ENCODE assay signal across 8 cellular contexts in the genomic region with DNA sequence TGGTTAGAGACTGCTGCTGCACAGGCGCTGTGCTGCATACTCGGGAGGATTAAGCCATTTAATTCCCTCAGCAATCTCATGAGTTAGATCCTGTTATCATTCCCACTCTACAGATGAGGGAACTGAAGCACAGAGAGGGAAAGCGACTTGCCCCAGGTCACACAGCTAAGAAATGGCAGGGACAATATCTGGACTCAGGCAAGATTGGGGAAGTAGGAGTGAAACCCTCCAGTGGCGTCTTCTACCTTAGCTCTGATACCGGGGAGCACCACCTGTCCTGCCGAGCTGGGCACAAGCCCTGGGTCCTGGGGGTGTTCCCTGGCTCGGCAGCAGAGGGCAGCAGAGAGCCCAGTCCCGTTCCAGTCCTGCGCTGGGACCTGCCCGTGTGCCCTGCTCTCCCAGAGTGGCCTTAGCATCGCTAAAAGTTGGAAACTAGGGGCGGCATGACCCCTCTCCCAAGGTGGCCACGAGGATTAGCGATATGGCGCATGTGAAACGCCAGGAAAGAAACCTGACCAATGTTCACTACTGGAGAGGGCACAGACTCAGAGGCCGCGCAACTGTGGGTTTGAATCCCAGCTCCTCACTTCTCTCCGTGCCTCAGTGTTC. TPM values are rescaled to one million over a fixed set of nuclear protein-coding genes. Genes with fewer than 3 reads are reported as not detected.
A peak's percentile ranks its signal among the peaks of the same experiment; 100 is the strongest.
DNase-seq lines count a peak whose midpoint lies in the region; ATAC-seq and TF ChIP-seq lines count a peak whose summit lies in the region.

No MANE protein-coding gene starts in this region.

- H3K79me2 ChIP-seq in OCI-LY1 (ENCODE audit: insufficient read depth, low read length) (no peaks in the 10 kb centered on the region), fibroblast of lung (ENCODE audit: control insufficient read depth, insufficient read depth, low read length) (no peaks in the 10 kb centered on the region)

- 36 to 39% methylated on average over 12 of the region's 19 CpGs for WGBS in tibial nerve, 2 donors

- TF ChIP-seq EP300 in tibial nerve (IDR thresholded peaks at IDR 0.05): no peak

- no peaks in the 10 kb centered on the region for H3F3A ChIP-seq in OCI-LY1 (ENCODE audit: insufficient read depth, low read length)

- no peak overlapping the region for H2AFZ ChIP-seq in OCI-LY1 (ENCODE audit: low read length)
- no peak overlapping the region for H2AFZ ChIP-seq in fibroblast of lung (ENCODE audit: low read length)

- H3K4me3 ChIP-seq in OCI-LY1 (ENCODE audit: low read depth, low read length, poor library complexity, severe bottlenecking): no peak overlapping the region
- no peak overlapping the region for H3K4me3 ChIP-seq in fibroblast of lung (replicated peaks in 1 of 4; ENCODE audit: control extremely low read depth in 1 of 4, insufficient read depth in 1 of 4, low read depth in 3 of 4, low read length in 4 of 4)
- H3K4me3 ChIP-seq in tibial nerve: no peak overlapping the region

- peak; percentile 90 for TF ChIP-seq CTCF in OCI-LY1 (IDR thresholded peaks at IDR 0.05; ENCODE audit: low read length)
- TF ChIP-seq CTCF in fibroblast of lung (conservative IDR thresholded peaks at IDR 0.05 in 1 of 2, IDR thresholded peaks at IDR 0.05 in 1 of 2; ENCODE audit: low read depth in 1 of 2, low read length in 2 of 2): peak; percentile 88 to 95
- TF ChIP-seq CTCF in tibial nerve (IDR thresholded peaks at IDR 0.05): peak; percentile 90 to 96 (median 92)

- H3K9me2 ChIP-seq in OCI-LY1 (ENCODE audit: low read depth, low read length): no peaks in the 10 kb centered on the region

- DNase-seq in DMS53 (lab: John Stamatoyannopoulos, UW) (peak; percentile 81), activated T-cell treated with anti-CD3 and anti-CD28 coated beads for 48 hours (ENCODE audit: low read depth) (peak; percentile 85), fibroblast of lung (ENCODE audit: low read depth in 2 of 2) (peak in 1 of 2 donors; percentile 44), occipital lobe (lab: John Stamatoyannopoulos, UW) (peak; percentile 20), tibial nerve (ENCODE audit: low spot score in 2 of 2) (peak; percentile 57 to 64)

- peak; percentile 36 for ATAC-seq in HG03354 (IDR thresholded peaks at IDR 0.05; ENCODE audit: poor library complexity, severe bottlenecking, unreplicated experiment)
- no peak for ATAC-seq in GM18868 (IDR thresholded peaks at IDR 0.05; ENCODE audit: unreplicated experiment)

- no peaks in the 10 kb centered on the region for H3K9me3 ChIP-seq in OCI-LY1 (ENCODE audit: low read length)
- no peaks in the 10 kb centered on the region for H3K9me3 ChIP-seq in fibroblast of lung (ENCODE audit: control insufficient read depth, insufficient read depth, low read depth, low read length)
- no peaks in the 10 kb centered on the region for H3K9me3 ChIP-seq in tibial nerve

- H3K9ac ChIP-seq in OCI-LY1 (ENCODE audit: low read length) (no peak overlapping the region), fibroblast of lung (ENCODE audit: insufficient read depth, low read length) (no peak overlapping the region)

- H3K27me3 ChIP-seq in OCI-LY1 (ENCODE audit: insufficient read depth, low read length) (no peaks in the 10 kb centered on the region), fibroblast of lung (ENCODE audit: control insufficient read depth, insufficient read depth, low read length) (peaks cover 4% of the 10 kb centered on the region), tibial nerve (peaks cover 0 to 32% of the 10 kb centered on the region in 2 donors)

- no peaks in the 10 kb centered on the region for H3K36me3 ChIP-seq in OCI-LY1 (ENCODE audit: insufficient read depth, low read length)
- no peaks in the 10 kb centered on the region for H3K36me3 ChIP-seq in fibroblast of lung (ENCODE audit: control insufficient read depth, insufficient read depth, low read length)
- H3K36me3 ChIP-seq in tibial nerve: no peaks in the 10 kb centered on the region

- H4K20me1 ChIP-seq in OCI-LY1 (ENCODE audit: insufficient read depth, low read length): no peaks in the 10 kb centered on the region
- no peaks in the 10 kb centered on the region for H4K20me1 ChIP-seq in fibroblast of lung (ENCODE audit: control insufficient read depth, extremely low read depth, insufficient read depth, low read length)

- H3K4me1 ChIP-seq in OCI-LY1 (ENCODE audit: insufficient read depth, low read length, severe bottlenecking): peaks cover 8% of the 10 kb centered on the region
- H3K4me1 ChIP-seq in fibroblast of lung (ENCODE audit: control insufficient read depth, extremely low read depth, insufficient read depth, low read length): peaks cover 14% of the 10 kb centered on the region
- H3K4me1 ChIP-seq in tibial nerve: peaks cover 0 to 44% (median 17%) of the 10 kb centered on the region in 4 donors

- H3K27ac ChIP-seq in OCI-LY1 (ENCODE audit: low read depth, low read length, poor library complexity, severe bottlenecking) (no peak overlapping the region), fibroblast of lung (ENCODE audit: insufficient read depth, low read length) (no peak overlapping the region), tibial nerve (no peak overlapping the region)

- H3K4me2 ChIP-seq in OCI-LY1 (ENCODE audit: low read length): no peak overlapping the region
- H3K4me2 ChIP-seq in fibroblast of lung (ENCODE audit: extremely low read depth, insufficient read depth, low read length): no peak overlapping the region

- no peak for TF ChIP-seq POLR2A in tibial nerve (IDR thresholded peaks at IDR 0.05)

RNA-seq across cellular contexts. Expression of a gene that starts 20.5 kb away (rescaled TPM):
- 25.8 and 27.2 TPM in 2 replicates for total RNA-seq in fibroblast of lung
- 18.6 and 26.6 TPM in 2 replicates for polyA plus RNA-seq in fibroblast of lung
- polyA plus RNA-seq in fibroblast of lung (2012): 25.7 and 33.9 TPM in 2 replicates
- 33.6 and 72.4 TPM in 2 replicates for polyA minus RNA-seq in fibroblast of lung (ENCODE audit: low replicate concordance)
- total RNA-seq in occipital lobe: 71.0 TPM
- 100 to 1,000 TPM in 1 of 4 donors, 10 to 100 TPM in 3; 56.7 to 114 (median 65.1) TPM for total RNA-seq in tibial nerve

RNA-seq across cellular contexts. Expression of a gene that starts 21.9 kb away (rescaled TPM):
- total RNA-seq in fibroblast of lung: under 0.01 and 0.17 TPM in 2 replicates
- 0.01 TPM in 1 of 2 replicates, not detected in the other for polyA plus RNA-seq in fibroblast of lung
- 0.10 and 0.14 TPM in 2 replicates for polyA plus RNA-seq in fibroblast of lung (2012)
- polyA minus RNA-seq in fibroblast of lung (ENCODE audit: low replicate concordance): 0.37 TPM in 1 of 2 replicates, not detected in the other
- 9.5 TPM for total RNA-seq in occipital lobe
- total RNA-seq in tibial nerve: 1 to 10 TPM in 1 of 4 donors, under 1 TPM in 2, not detected in 1; under 0.01 to 1.8 (median 0.59) TPM

RNA-seq across cellular contexts. Expression of a gene that starts 34.3 kb away (rescaled TPM):
- total RNA-seq in fibroblast of lung: 0.26 and 0.50 TPM in 2 replicates
- 0.15 and 0.18 TPM in 2 replicates for polyA plus RNA-seq in fibroblast of lung
- polyA plus RNA-seq in fibroblast of lung (2012): 0.17 and 0.24 TPM in 2 replicates
- polyA minus RNA-seq in fibroblast of lung (ENCODE audit: low replicate concordance): 0.85 TPM in 1 of 2 replicates, not detected in the other
- 0.47 TPM for total RNA-seq in occipital lobe
- total RNA-seq in tibial nerve: 1 to 10 TPM in 2 of 4 donors, under 1 TPM in 2; 0.44 to 4.1 (median 1.5) TPM

RNA-seq across cellular contexts. Expression of a gene that starts 43.9 kb away (rescaled TPM):
- total RNA-seq in fibroblast of lung: 9.1 and 12.1 TPM in 2 replicates
- 14.7 and 21.9 TPM in 2 replicates for polyA plus RNA-seq in fibroblast of lung
- 17.6 and 32.0 TPM in 2 replicates for polyA plus RNA-seq in fibroblast of lung (2012)
- 12.0 and 19.1 TPM in 2 replicates for polyA minus RNA-seq in fibroblast of lung (ENCODE audit: low replicate concordance)
- total RNA-seq in occipital lobe: 9.7 TPM
- 10 to 100 TPM; 15.1 to 33.1 (median 29.7) TPM for total RNA-seq in tibial nerve
